In genomic region chr6:137903274-137903932, GRCh38 we compare ENCODE assay signal across 25 cellular contexts. TPM values are rescaled to one million over a fixed set of nuclear protein-coding genes. Genes with fewer than 3 reads are reported as not detected.
DNase-seq lines count a peak whose midpoint lies in the region; ATAC-seq and TF ChIP-seq lines count a peak whose summit lies in the region.
"Had no signal": no experiment of that assay in that cellular context is flagged by ENCODE, and none has a peak within 500 bp of the region (broad histone marks: within the 10 kb centered on the region; RNA-seq: fewer than 3 reads in every experiment).

No MANE protein-coding gene starts in this region.

- WGBS in trophoblast cell (ENCODE audit: extremely low coverage, insufficient coverage, insufficient read length) = 100% methylated on average over 1 of the region's 7 CpGs

- no peaks in the 10 kb centered on the region for H3K27me3 ChIP-seq in trophoblast cell (ENCODE audit: insufficient read depth, low read length)
- H3K27me3 ChIP-seq: brain microvascular endothelial cell, pancreas, right lobe of liver had no signal

- POLR2A ChIA-PET in activated B cell treated with CpG ODN at 0.5 μM for 24 hours (lab: Charles Lee) = interaction anchor here (0.6 kb wide), 1 partner anchor 30 kb away, joined by 3 read pairs; no protein-coding TSS in a partner anchor

- no peak overlapping the region for H4K12ac ChIP-seq in trophoblast cell (ENCODE audit: low read depth, low read length)

- peak; percentile 32 for TF ChIP-seq POLR2A in GM19099 (IDR thresholded peaks at IDR 0.05; ENCODE audit: extremely low read depth, insufficient read length, low read depth)

- H3K18ac ChIP-seq in trophoblast cell (ENCODE audit: low read length) = no peak overlapping the region

- H3K79me2 ChIP-seq in trophoblast cell (ENCODE audit: control insufficient read depth, insufficient read depth, low read length, poor library complexity) = no peaks in the 10 kb centered on the region

- no peaks in the 10 kb centered on the region for H3K9me3 Mint-ChIP-seq in activated CD8-positive, alpha-beta memory T cell treated with anti-CD3 and anti-CD28 coated beads, Interleukin-2, amount 10 ng/mL, durations not matched to agents 7 days and 5 days (ENCODE audit: low read depth)
- H3K9me3 Mint-ChIP-seq in activated B cell treated with CpG ODN at 0.5 μM for 24 hours = no peaks in the 10 kb centered on the region
- H3K9me3 Mint-ChIP-seq: nephron progenitor cell had no signal

- H3K36me3 ChIP-seq in trophoblast cell (ENCODE audit: control insufficient read depth in 1 of 2, insufficient read depth in 2 of 2, low read length in 2 of 2) = no peaks in the 10 kb centered on the region
- H3K36me3 ChIP-seq: brain microvascular endothelial cell, left ventricle myocardium inferior, pancreas, right lobe of liver had no signal

- peaks cover 0 to 5% of the 10 kb centered on the region in 2 experiments for H3K4me1 ChIP-seq in trophoblast cell (ENCODE audit: control insufficient read depth in 1 of 2, insufficient read depth in 2 of 2, low read length in 2 of 2)
- H3K4me1 ChIP-seq: left ventricle myocardium inferior had no signal

- no peaks in the 10 kb centered on the region for H3K36me3 Mint-ChIP-seq in activated CD8-positive, alpha-beta memory T cell treated with anti-CD3 and anti-CD28 coated beads, Interleukin-2, amount 10 ng/mL, durations not matched to agents 7 days and 5 days
- H3K36me3 Mint-ChIP-seq in activated B cell treated with CpG ODN at 0.5 μM for 24 hours (ENCODE audit: low read depth) = no peaks in the 10 kb centered on the region

- DNase-seq in activated CD8-positive, alpha-beta memory T cell treated with anti-CD3 and anti-CD28 coated beads, Interleukin-2, amount 10 ng/mL, durations not matched to agents 7 days and 5 days = no peak
- no peak for DNase-seq in activated CD8-positive, alpha-beta memory T cell treated with anti-CD3 and anti-CD28 coated beads, Interleukin-2, amount 50 U/mL, for 48 hours
- no peak for DNase-seq in activated B cell treated with CpG ODN at 0.5 μM for 24 hours
- no peak for DNase-seq in trophoblast cell
- no peak for DNase-seq in DMS53 (lab: John Stamatoyannopoulos, UW)
- DNase-seq in NCI-H526 (lab: John Stamatoyannopoulos, UW) = no peak
- DNase-seq: activated CD4-positive, alpha-beta T cell treated with anti-CD3 and anti-CD28 coated beads for 48 hours; brain microvascular endothelial cell; C1 segment of cervical spinal cord; effector memory CD4-positive, alpha-beta T cell; foreskin melanocyte; HCEC 1CT; hippocampal formation; KG1; left ventricle myocardium inferior; midbrain; NCI-H1694 treated with DMSO at 0.1 percent for 48 hours; NCI-H2171 treated with DMSO at 0.1 percent for 48 hours; nephron progenitor cell; pancreas; right lobe of liver; Right ventricle myocardium superior; substantia nigra had no signal

- no peak overlapping the region for H2AFZ ChIP-seq in trophoblast cell (ENCODE audit: insufficient read depth, low read length, poor library complexity)

- no peak for ATAC-seq in activated CD8-positive, alpha-beta memory T cell treated with anti-CD3 and anti-CD28 coated beads, Interleukin-2, amount 10 ng/mL, durations not matched to agents 7 days and 5 days
- no peak for ATAC-seq in activated B cell treated with CpG ODN at 0.5 μM for 24 hours (ENCODE audit: low read depth)
- ATAC-seq: esophagus mucosa, pancreas had no signal

- H2BK5ac ChIP-seq in trophoblast cell (ENCODE audit: low read depth, low read length, poor library complexity) = no peak overlapping the region

- no peaks in the 10 kb centered on the region for H3K9me3 ChIP-seq in trophoblast cell (ENCODE audit: insufficient read depth, low read depth, low read length)
- H3K9me3 ChIP-seq: left ventricle myocardium inferior, pancreas, right lobe of liver had no signal

- H3K27ac ChIP-seq in trophoblast cell (ENCODE audit: low read depth, low read length) = no peak overlapping the region
- H3K27ac ChIP-seq: brain microvascular endothelial cell, left ventricle myocardium inferior had no signal

- CTCF ChIA-PET in activated CD8-positive, alpha-beta memory T cell treated with anti-CD3 and anti-CD28 coated beads, Interleukin-2, amount 10 ng/mL, durations not matched to agents 7 days and 5 days (lab: Charles Lee) = interaction anchor here (1.1 to 1.5 kb wide), 3 partner anchors 19 to 33 kb away, joined by 3 to 4 read pairs (median 3); no protein-coding TSS in a partner anchor
- CTCF ChIA-PET in activated B cell treated with CpG ODN at 0.5 μM for 24 hours (lab: Charles Lee) = no interaction called here

- H2BK12ac ChIP-seq in trophoblast cell (ENCODE audit: low read length) = peak overlapping the region; percentile 58

- H3K14ac ChIP-seq in trophoblast cell (ENCODE audit: low read length) = no peak overlapping the region

- peak overlapping the region; percentile 22 for H4K91ac ChIP-seq in trophoblast cell (ENCODE audit: low read depth, low read length)

- no peak overlapping the region for H4K8ac ChIP-seq in trophoblast cell (ENCODE audit: low read depth, low read length)

- no peak overlapping the region for H3K4me2 ChIP-seq in trophoblast cell (ENCODE audit: low read length)

- H3K79me1 ChIP-seq in trophoblast cell (ENCODE audit: low read length) = peaks cover 5% of the 10 kb centered on the region

- no peak overlapping the region for H2BK120ac ChIP-seq in trophoblast cell (ENCODE audit: insufficient read depth, low read length, poor library complexity)

- H3K4me3 ChIP-seq in trophoblast cell (ENCODE audit: low read depth, low read length) = no peak overlapping the region
- H3K4me3 ChIP-seq: left ventricle myocardium inferior, pancreas, right lobe of liver had no signal

- no peak overlapping the region for H3K23ac ChIP-seq in trophoblast cell (ENCODE audit: low read length)

- H3K27me3 Mint-ChIP-seq in activated CD8-positive, alpha-beta memory T cell treated with anti-CD3 and anti-CD28 coated beads, Interleukin-2, amount 10 ng/mL, durations not matched to agents 7 days and 5 days = no peaks in the 10 kb centered on the region
- H3K27me3 Mint-ChIP-seq in activated B cell treated with CpG ODN at 0.5 μM for 24 hours = no peaks in the 10 kb centered on the region

- no peak overlapping the region for H3K4ac ChIP-seq in trophoblast cell (ENCODE audit: low read depth, low read length)

- intact Hi-C loops in activated B cell treated with CpG ODN at 0.5 μM for 24 hours (cut with micrococcal nuclease) = loop anchor here (10.0 kb wide), 1 partner anchor 799 kb away; no protein-coding TSS in a partner anchor

- H2AK5ac ChIP-seq in trophoblast cell (ENCODE audit: low read length) = no peak overlapping the region

- TF ChIP-seq CTCF in activated B cell treated with CpG ODN at 0.5 μM for 24 hours (IDR thresholded peaks at IDR 0.05) = no peak

- H3K4me1 Mint-ChIP-seq in activated CD8-positive, alpha-beta memory T cell treated with anti-CD3 and anti-CD28 coated beads, Interleukin-2, amount 10 ng/mL, durations not matched to agents 7 days and 5 days = peaks cover 37% of the 10 kb centered on the region
- H3K4me1 Mint-ChIP-seq in activated B cell treated with CpG ODN at 0.5 μM for 24 hours = peaks cover 35% of the 10 kb centered on the region

- H3K27ac Mint-ChIP-seq in activated CD8-positive, alpha-beta memory T cell treated with anti-CD3 and anti-CD28 coated beads, Interleukin-2, amount 10 ng/mL, durations not matched to agents 7 days and 5 days = peak overlapping the region; percentile 94
- peak overlapping the region; percentile 79 for H3K27ac Mint-ChIP-seq in activated B cell treated with CpG ODN at 0.5 μM for 24 hours
- H3K27ac Mint-ChIP-seq: nephron progenitor cell had no signal

- H3K4me3 Mint-ChIP-seq in activated CD8-positive, alpha-beta memory T cell treated with anti-CD3 and anti-CD28 coated beads, Interleukin-2, amount 10 ng/mL, durations not matched to agents 7 days and 5 days = no peak overlapping the region
- H3K4me3 Mint-ChIP-seq in activated B cell treated with CpG ODN at 0.5 μM for 24 hours = no peak overlapping the region
- H3K4me3 Mint-ChIP-seq: nephron progenitor cell had no signal

- no peak overlapping the region for H3K9ac ChIP-seq in trophoblast cell (ENCODE audit: low read length)

RNA-seq across cellular contexts. Expression of gene TNFAIP3, which starts 36.3 kb away (rescaled TPM):
- 100 to 1,000 TPM in 1 of 2 experiments, 10 to 100 TPM in 1; 86.7 to 225 TPM for total RNA-seq in activated CD8-positive, alpha-beta memory T cell treated with anti-CD3 and anti-CD28 coated beads, Interleukin-2, amount 10 ng/mL, durations not matched to agents 7 days and 5 days
- total RNA-seq in activated B cell treated with CpG ODN at 0.5 μM for 24 hours = 207 and 226 TPM in 2 replicates
- 59.7 and 64.7 TPM in 2 replicates for polyA plus RNA-seq in trophoblast cell (2013)
